In genomic region chr1:3594706-3595377, GRCh38 we compare ENCODE assay signal across 20 cellular contexts. TPM values are rescaled to one million over a fixed set of nuclear protein-coding genes. Genes with fewer than 3 reads are reported as not detected.
DNase-seq lines count a peak whose midpoint lies in the region; ATAC-seq, FAIRE-seq and TF ChIP-seq lines count a peak whose summit lies in the region.
"Had no signal": no experiment of that assay in that cellular context is flagged by ENCODE, and none has a peak within 500 bp of the region (broad histone marks: within the 10 kb centered on the region; RNA-seq: fewer than 3 reads in every experiment).

No MANE protein-coding gene starts in this region.

- no peak for FAIRE-seq in GM12878 (lab: Jason Lieb, UNC)
- FAIRE-seq: GM19239, H1, HepG2 had no signal

- H3K27me3 ChIP-seq in left ventricle myocardium inferior (ENCODE audit: low read depth) (peaks cover 6% of the 10 kb centered on the region), GM12878 (replicated peaks in 1 of 2; ENCODE audit: control insufficient read depth in 2 of 2, insufficient read depth in 2 of 2, low read length in 1 of 2) (peaks cover 0 to 1% of the 10 kb centered on the region in 2 experiments; a peak in 2 of 4 replicates)
- H3K27me3 ChIP-seq: BE2C had no signal

- no peak overlapping the region for H3K9ac ChIP-seq in GM12878 (ENCODE audit: control insufficient read depth, insufficient read depth, low read length)

- ATAC-seq in Right ventricle myocardium superior (ENCODE audit: poor library complexity) (no peak), GM12878 (no peak), GM21367 (IDR thresholded peaks at IDR 0.05; ENCODE audit: unreplicated experiment) (no peak)
- ATAC-seq: HepG2 had no signal

- DNase-seq in Right ventricle myocardium superior (peak; percentile 59), left ventricle myocardium inferior (no peak), Ammon's horn (ENCODE audit: low spot score) (peak; percentile 47), GM12878 (ENCODE audit: low read depth, low spot score) (no peak), medulla oblongata (ENCODE audit: extremely low spot score) (peak; percentile 73), NCI-H748 (lab: John Stamatoyannopoulos, UW; ENCODE audit: unreplicated experiment) (no peak), NCI-H2029 (lab: John Stamatoyannopoulos, UW) (no peak)
- DNase-seq: 8988T; BE2C; CD4-positive, alpha-beta memory T cell; DMS153; DMS79; GDM1; H9; KBM-7 had no signal

- H3K4me3 ChIP-seq in left ventricle myocardium inferior: no peak overlapping the region
- no peak overlapping the region for H3K4me3 ChIP-seq in GM12878

- intact Hi-C loops in Right ventricle myocardium superior (cut with DNase I): no loop called here
- intact Hi-C loops in left ventricle myocardium inferior (cut with micrococcal nuclease): no loop called here
- intact Hi-C loops in GM12878 (cut with micrococcal nuclease; ENCODE audit: unreplicated experiment): no loop called here

- no peak overlapping the region for H3K27ac ChIP-seq in left ventricle myocardium inferior (replicated peaks)
- H3K27ac ChIP-seq in GM12878 (ENCODE audit: control insufficient read depth, insufficient read depth): no peak overlapping the region

- WGBS in GM12878 (ENCODE audit: insufficient coverage, insufficient replicate concordance, low lambda C conversion rate, missing lambda C conversion rate): 65% methylated on average over 29 of the region's 31 CpGs

- TF ChIP-seq CTCF in left ventricle myocardium inferior (IDR thresholded peaks at IDR 0.05; ENCODE audit: borderline replicate concordance): no peak
- no peak for TF ChIP-seq CTCF in GM12878 (IDR thresholded peaks at IDR 0.05 in 2 of 3, conservative IDR thresholded peaks at IDR 0.05 in 1 of 3; ENCODE audit: control insufficient read depth in 2 of 3, extremely low read depth in 1 of 3, insufficient read depth in 1 of 3, low read depth in 3 of 3, low read length in 3 of 3)

- H3K4me1 ChIP-seq in left ventricle myocardium inferior (peaks cover 33% of the 10 kb centered on the region), GM12878 (ENCODE audit: control insufficient read depth, insufficient read depth, low read length) (0 out of 2 replicates have a peak, but pooled peaks cover 4% of the 10 kb centered on the region)

- H4K20me1 ChIP-seq in GM12878 (ENCODE audit: control insufficient read depth, insufficient read depth): no peaks in the 10 kb centered on the region

- BruUV-seq in GM12878 (replicated peaks; lab: Mats Ljungman, UMichigan): no TSS peak

- no peak for TF ChIP-seq RAD21 in GM12878 (IDR thresholded peaks at IDR 0.05; ENCODE audit: insufficient read depth, low read depth, low read length)

- in situ Hi-C loops in GM12878 (cut with MboI): no loop called here

- TF ChIP-seq EP300 in GM12878 (IDR thresholded peaks at IDR 0.05; ENCODE audit: borderline replicate concordance in 1 of 2, control insufficient read depth in 1 of 2, low read depth in 2 of 2, low read length in 2 of 2): no peak

- no peak overlapping the region for H3K4me2 ChIP-seq in GM12878 (ENCODE audit: control insufficient read depth, insufficient read depth)

- no peak for TF ChIP-seq POLR2A in GM12878 (IDR thresholded peaks at IDR 0.05; ENCODE audit: low read depth, low read length)

- POLR2A ChIA-PET in GM12878 (lab: Charles Lee): no interaction called here

- H3K36me3 ChIP-seq in left ventricle myocardium inferior (no peaks in the 10 kb centered on the region), GM12878 (ENCODE audit: control insufficient read depth in 2 of 2, insufficient read depth in 2 of 2, low read length in 1 of 2) (no peaks in the 10 kb centered on the region)
- H3K36me3 ChIP-seq: BE2C had no signal

- RAD21 ChIA-PET in GM12878 (lab: Charles Lee; ENCODE audit: unreplicated experiment): interaction anchor here (0.6 kb wide), 1 partner anchor 28 kb away, joined by 3 read pairs; no protein-coding TSS in a partner anchor

- no peaks in the 10 kb centered on the region for H3K79me2 ChIP-seq in GM12878 (ENCODE audit: control insufficient read depth, insufficient read depth, low read length)

- H3K9me3 ChIP-seq in left ventricle myocardium inferior (replicated peaks) (no peaks in the 10 kb centered on the region), GM12878 (replicated peaks; ENCODE audit: control insufficient read depth, insufficient read depth, low read length) (no peaks in the 10 kb centered on the region)
- H3K9me3 ChIP-seq: BE2C had no signal

- SMC1A ChIA-PET in GM12878 (lab: Charles Lee; ENCODE audit: uncharacterized antibody, unreplicated experiment): no interaction called here

- H2AFZ ChIP-seq in GM12878 (ENCODE audit: control insufficient read depth, low read depth, low read length): no peak overlapping the region

- CTCF ChIA-PET in GM12878 (lab: Yijun Ruan, JAX): no interaction called here

RNA-seq across cellular contexts. Expression of gene MEGF6, which starts 16.5 kb away (rescaled TPM):
- 7.3 TPM for total RNA-seq in Right ventricle myocardium superior
- 9.5 TPM for total RNA-seq in left ventricle myocardium inferior
- 23.2 and 27.8 TPM in 2 replicates for total RNA-seq in GM12878 (2013; cell fraction: nucleolus; rRNA removed)
- total RNA-seq in GM12878 (2014; rRNA removed): not detected in 2 replicates
- total RNA-seq in GM12878 (2014; rRNA removed; fragmentation: Illumina TruSeq; extraction: Trizol): not detected in 2 replicates
- 0.32 and 0.41 TPM in 2 replicates for total RNA-seq in GM12878 (2021)
- polyA plus RNA-seq in GM12878 (2011; ENCODE audit: low read depth): not detected
- polyA plus RNA-seq in GM12878 (2011; rRNA removed): 0.06 TPM in 1 of 2 replicates, not detected in the other
- polyA plus RNA-seq in GM12878 (2011; cell fraction: cytosol; rRNA removed): 0.03 TPM in 2 replicates
- polyA plus RNA-seq in GM12878 (2011; cell fraction: nucleus; rRNA removed): 1.6 and 1.8 TPM in 2 replicates
- polyA plus RNA-seq in GM12878 (2012): 0.20 and 0.24 TPM in 2 replicates
- polyA plus RNA-seq in GM12878 (2014; fragmentation: Illumina TruSeq; extraction: Trizol): not detected in 2 replicates
- not detected for polyA plus RNA-seq in GM12878 (2014; fragmentation: Nextera tagmentation; extraction: Ambion mirVana)
- polyA plus RNA-seq in GM12878 (2014; rRNA removed): 0.01 and 0.03 TPM in 2 replicates
- polyA plus RNA-seq in GM12878 (2016; fragmentation: Nextera tagmentation; extraction: Ambion mirVana): not detected
- 0.05 TPM in 1 of 2 replicates, not detected in the other for polyA minus RNA-seq in GM12878 (2011; rRNA and poly(A)+ RNA removed)
- 0.21 and 0.27 TPM in 2 replicates for polyA minus RNA-seq in GM12878 (2011; cell fraction: cytosol; rRNA and poly(A)+ RNA removed)
- 0.19 and 0.24 TPM in 2 replicates for polyA minus RNA-seq in GM12878 (2011; cell fraction: nucleus; rRNA and poly(A)+ RNA removed)

RNA-seq across cellular contexts. Expression of gene TPRG1L, which starts 30.0 kb away (rescaled TPM):
- total RNA-seq in Right ventricle myocardium superior: 47.0 TPM
- 54.0 TPM for total RNA-seq in left ventricle myocardium inferior
- 3.6 and 3.8 TPM in 2 replicates for total RNA-seq in GM12878 (2013; cell fraction: nucleolus; rRNA removed)
- total RNA-seq in GM12878 (2014; rRNA removed): 5.3 and 5.8 TPM in 2 replicates
- 7.3 and 7.6 TPM in 2 replicates for total RNA-seq in GM12878 (2014; rRNA removed; fragmentation: Illumina TruSeq; extraction: Trizol)
- 9.6 and 10.9 TPM in 2 replicates for total RNA-seq in GM12878 (2021)
- polyA plus RNA-seq in GM12878 (2011; ENCODE audit: low read depth): 11.2 TPM
- 14.6 and 16.5 TPM in 2 replicates for polyA plus RNA-seq in GM12878 (2011; rRNA removed)
- polyA plus RNA-seq in GM12878 (2011; cell fraction: cytosol; rRNA removed): 16.9 and 19.2 TPM in 2 replicates
- 5.5 and 7.1 TPM in 2 replicates for polyA plus RNA-seq in GM12878 (2011; cell fraction: nucleus; rRNA removed)
- polyA plus RNA-seq in GM12878 (2012): 15.3 TPM in 2 replicates
- 12.1 and 12.2 TPM in 2 replicates for polyA plus RNA-seq in GM12878 (2014; fragmentation: Illumina TruSeq; extraction: Trizol)
- polyA plus RNA-seq in GM12878 (2014; fragmentation: Nextera tagmentation; extraction: Ambion mirVana): 1 to 10 TPM; 1.5 to 5.2 TPM
- polyA plus RNA-seq in GM12878 (2014; rRNA removed): 10.5 and 11.6 TPM in 2 replicates
- 1 to 10 TPM; 6.9 to 8.3 TPM for polyA plus RNA-seq in GM12878 (2016; fragmentation: Nextera tagmentation; extraction: Ambion mirVana)
- 9.4 and 14.6 TPM in 2 replicates for polyA minus RNA-seq in GM12878 (2011; rRNA and poly(A)+ RNA removed)
- polyA minus RNA-seq in GM12878 (2011; cell fraction: cytosol; rRNA and poly(A)+ RNA removed): 5.7 and 6.7 TPM in 2 replicates
- polyA minus RNA-seq in GM12878 (2011; cell fraction: nucleus; rRNA and poly(A)+ RNA removed): 1.6 and 3.5 TPM in 2 replicates

RNA-seq across cellular contexts. Expression of gene WRAP73, which starts 55.1 kb away (rescaled TPM):
- 10.0 TPM for total RNA-seq in Right ventricle myocardium superior
- 12.7 TPM for total RNA-seq in left ventricle myocardium inferior
- total RNA-seq in GM12878 (2013; cell fraction: nucleolus; rRNA removed): 44.4 and 44.8 TPM in 2 replicates
- total RNA-seq in GM12878 (2014; rRNA removed): 41.9 and 49.1 TPM in 2 replicates
- 22.8 and 23.8 TPM in 2 replicates for total RNA-seq in GM12878 (2014; rRNA removed; fragmentation: Illumina TruSeq; extraction: Trizol)
- total RNA-seq in GM12878 (2021): 37.8 and 44.4 TPM in 2 replicates
- 10.6 TPM for polyA plus RNA-seq in GM12878 (2011; ENCODE audit: low read depth)
- polyA plus RNA-seq in GM12878 (2011; rRNA removed): 28.7 and 49.1 TPM in 2 replicates
- 63.6 and 87.5 TPM in 2 replicates for polyA plus RNA-seq in GM12878 (2011; cell fraction: cytosol; rRNA removed)
- polyA plus RNA-seq in GM12878 (2011; cell fraction: nucleus; rRNA removed): 186 and 229 TPM in 2 replicates
- polyA plus RNA-seq in GM12878 (2012): 21.0 and 25.2 TPM in 2 replicates
- polyA plus RNA-seq in GM12878 (2014; fragmentation: Illumina TruSeq; extraction: Trizol): 13.8 and 46.8 TPM in 2 replicates
- 1 to 10 TPM; 3.2 to 7.6 TPM for polyA plus RNA-seq in GM12878 (2014; fragmentation: Nextera tagmentation; extraction: Ambion mirVana)
- polyA plus RNA-seq in GM12878 (2014; rRNA removed): 65.8 and 72.6 TPM in 2 replicates
- polyA plus RNA-seq in GM12878 (2016; fragmentation: Nextera tagmentation; extraction: Ambion mirVana): 10 to 100 TPM; 52.5 to 58.5 TPM
- 22.7 and 36.0 TPM in 2 replicates for polyA minus RNA-seq in GM12878 (2011; rRNA and poly(A)+ RNA removed)
- polyA minus RNA-seq in GM12878 (2011; cell fraction: cytosol; rRNA and poly(A)+ RNA removed): 15.2 and 22.9 TPM in 2 replicates
- 34.2 and 49.2 TPM in 2 replicates for polyA minus RNA-seq in GM12878 (2011; cell fraction: nucleus; rRNA and poly(A)+ RNA removed)

RNA-seq across cellular contexts. Expression of gene TP73, which starts 57.5 kb away (rescaled TPM):
- not detected for total RNA-seq in Right ventricle myocardium superior
- total RNA-seq in left ventricle myocardium inferior: 0.05 TPM
- total RNA-seq in GM12878 (2013; cell fraction: nucleolus; rRNA removed): 89.6 and 102 TPM in 2 replicates
- total RNA-seq in GM12878 (2014; rRNA removed): 18.6 and 20.4 TPM in 2 replicates
- total RNA-seq in GM12878 (2014; rRNA removed; fragmentation: Illumina TruSeq; extraction: Trizol): 7.8 and 8.5 TPM in 2 replicates
- 49.6 and 54.2 TPM in 2 replicates for total RNA-seq in GM12878 (2021)
- polyA plus RNA-seq in GM12878 (2011; ENCODE audit: low read depth): 5.6 TPM
- 3.3 and 6.5 TPM in 2 replicates for polyA plus RNA-seq in GM12878 (2011; rRNA removed)
- 9.1 and 11.1 TPM in 2 replicates for polyA plus RNA-seq in GM12878 (2011; cell fraction: cytosol; rRNA removed)
- polyA plus RNA-seq in GM12878 (2011; cell fraction: nucleus; rRNA removed): 63.3 and 74.6 TPM in 2 replicates
- 19.5 and 20.0 TPM in 2 replicates for polyA plus RNA-seq in GM12878 (2012)
- polyA plus RNA-seq in GM12878 (2014; fragmentation: Illumina TruSeq; extraction: Trizol): 3.4 and 9.3 TPM in 2 replicates
- polyA plus RNA-seq in GM12878 (2014; fragmentation: Nextera tagmentation; extraction: Ambion mirVana): under 1 TPM; 0.08 to 0.22 TPM
- polyA plus RNA-seq in GM12878 (2014; rRNA removed): 20.4 and 28.7 TPM in 2 replicates
- polyA plus RNA-seq in GM12878 (2016; fragmentation: Nextera tagmentation; extraction: Ambion mirVana): 10 to 100 TPM; 24.8 to 29.4 TPM
- polyA minus RNA-seq in GM12878 (2011; rRNA and poly(A)+ RNA removed): 10.9 and 22.2 TPM in 2 replicates
- 13.4 and 15.6 TPM in 2 replicates for polyA minus RNA-seq in GM12878 (2011; cell fraction: cytosol; rRNA and poly(A)+ RNA removed)
- polyA minus RNA-seq in GM12878 (2011; cell fraction: nucleus; rRNA and poly(A)+ RNA removed): 23.7 and 49.5 TPM in 2 replicates
- polyA plus RNA-seq: AG04450 had no signal

Comparison
In these comparisons a context has a peak if more than half of its experiments do, and no peak if none do; other contexts are left out.
1. DNase-seq: peak in Right ventricle myocardium superior (single experiment), Ammon's horn (single experiment) and medulla oblongata (single experiment); none in left ventricle myocardium inferior (single experiment), GM12878 (single experiment), NCI-H748 (single experiment) and NCI-H2029 (single experiment).